2 cellular contexts compared by ENCODE assay signal in the genomic region with DNA sequence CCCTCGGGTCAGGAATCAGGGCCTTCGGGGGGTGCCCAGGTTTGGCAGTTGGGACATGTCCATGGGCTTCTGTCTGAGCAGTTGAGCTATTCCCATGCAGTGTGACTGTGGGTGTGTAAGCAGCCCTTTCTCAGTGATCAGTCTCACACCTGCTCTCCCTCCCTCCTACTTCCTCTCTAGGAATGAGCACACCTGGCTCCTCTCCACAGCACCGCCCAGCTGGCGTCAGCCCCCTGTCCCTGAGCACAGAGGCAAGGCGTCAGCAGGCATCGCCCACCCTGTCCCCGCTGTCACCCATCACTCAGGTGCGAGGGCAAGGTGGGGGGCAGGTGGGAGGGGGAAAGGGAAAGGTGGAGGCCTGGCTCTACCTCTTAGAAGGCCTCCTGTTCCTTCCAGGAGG.
TF ChIP-seq lines count a peak whose summit lies in the region.

No MANE protein-coding gene starts in this region.

TF ChIP-seq in SK-N-SH, 30 proteins besides CTCF, POLR2A, EP300 and RAD21 (continued from another document):
- TF ChIP-seq, protein P1, sequence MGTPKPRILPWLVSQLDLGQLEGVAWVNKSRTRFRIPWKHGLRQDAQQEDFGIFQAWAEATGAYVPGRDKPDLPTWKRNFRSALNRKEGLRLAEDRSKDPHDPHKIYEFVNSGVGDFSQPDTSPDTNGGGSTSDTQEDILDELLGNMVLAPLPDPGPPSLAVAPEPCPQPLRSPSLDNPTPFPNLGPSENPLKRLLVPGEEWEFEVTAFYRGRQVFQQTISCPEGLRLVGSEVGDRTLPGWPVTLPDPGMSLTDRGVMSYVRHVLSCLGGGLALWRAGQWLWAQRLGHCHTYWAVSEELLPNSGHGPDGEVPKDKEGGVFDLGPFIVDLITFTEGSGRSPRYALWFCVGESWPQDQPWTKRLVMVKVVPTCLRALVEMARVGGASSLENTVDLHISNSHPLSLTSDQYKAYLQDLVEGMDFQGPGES (IDR thresholded peaks at IDR 0.05; ENCODE audit: low read depth, low read length), result no peak
- TF ChIP-seq, protein P2, sequence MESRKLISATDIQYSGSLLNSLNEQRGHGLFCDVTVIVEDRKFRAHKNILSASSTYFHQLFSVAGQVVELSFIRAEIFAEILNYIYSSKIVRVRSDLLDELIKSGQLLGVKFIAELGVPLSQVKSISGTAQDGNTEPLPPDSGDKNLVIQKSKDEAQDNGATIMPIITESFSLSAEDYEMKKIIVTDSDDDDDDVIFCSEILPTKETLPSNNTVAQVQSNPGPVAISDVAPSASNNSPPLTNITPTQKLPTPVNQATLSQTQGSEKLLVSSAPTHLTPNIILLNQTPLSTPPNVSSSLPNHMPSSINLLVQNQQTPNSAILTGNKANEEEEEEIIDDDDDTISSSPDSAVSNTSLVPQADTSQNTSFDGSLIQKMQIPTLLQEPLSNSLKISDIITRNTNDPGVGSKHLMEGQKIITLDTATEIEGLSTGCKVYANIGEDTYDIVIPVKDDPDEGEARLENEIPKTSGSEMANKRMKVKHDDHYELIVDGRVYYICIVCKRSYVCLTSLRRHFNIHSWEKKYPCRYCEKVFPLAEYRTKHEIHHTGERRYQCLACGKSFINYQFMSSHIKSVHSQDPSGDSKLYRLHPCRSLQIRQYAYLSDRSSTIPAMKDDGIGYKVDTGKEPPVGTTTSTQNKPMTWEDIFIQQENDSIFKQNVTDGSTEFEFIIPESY (IDR thresholded peaks at IDR 0.05; ENCODE audit: borderline replicate concordance, low read depth), result no peak
- TF ChIP-seq, protein P3, sequence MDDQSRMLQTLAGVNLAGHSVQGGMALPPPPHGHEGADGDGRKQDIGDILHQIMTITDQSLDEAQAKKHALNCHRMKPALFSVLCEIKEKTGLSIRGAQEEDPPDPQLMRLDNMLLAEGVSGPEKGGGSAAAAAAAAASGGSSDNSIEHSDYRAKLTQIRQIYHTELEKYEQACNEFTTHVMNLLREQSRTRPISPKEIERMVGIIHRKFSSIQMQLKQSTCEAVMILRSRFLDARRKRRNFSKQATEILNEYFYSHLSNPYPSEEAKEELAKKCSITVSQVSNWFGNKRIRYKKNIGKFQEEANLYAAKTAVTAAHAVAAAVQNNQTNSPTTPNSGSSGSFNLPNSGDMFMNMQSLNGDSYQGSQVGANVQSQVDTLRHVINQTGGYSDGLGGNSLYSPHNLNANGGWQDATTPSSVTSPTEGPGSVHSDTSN (IDR thresholded peaks at IDR 0.05), result no peak
- TF ChIP-seq TEAD4 (IDR thresholded peaks at IDR 0.05; ENCODE audit: borderline replicate concordance, insufficient read depth) (no peak), FOXJ3 (CRISPR knock-in tag; IDR thresholded peaks at IDR 0.05) (no peak), SMC3 (IDR thresholded peaks at IDR 0.05; ENCODE audit: low read depth, low read length) (no peak), NFIC (IDR thresholded peaks at IDR 0.05; ENCODE audit: borderline replicate concordance) (no peak), EZH2phosphoT487 (IDR thresholded peaks at IDR 0.05; ENCODE audit: borderline replicate concordance, low read depth) (no peak), JUND (IDR thresholded peaks at IDR 0.05) (no peak), RCOR1 (IDR thresholded peaks at IDR 0.05; ENCODE audit: low read length) (no peak), YY1 (IDR thresholded peaks at IDR 0.05; ENCODE audit: low read depth) (no peak), TCF12 (IDR thresholded peaks at IDR 0.05) (no peak), FOSL2 (IDR thresholded peaks at IDR 0.05; ENCODE audit: borderline replicate concordance, low read depth) (no peak), TAF1 (IDR thresholded peaks at IDR 0.05; ENCODE audit: borderline replicate concordance, low read depth, low read length) (no peak), SIN3A (IDR thresholded peaks at IDR 0.05; ENCODE audit: borderline replicate concordance, low read depth, low read length) (no peak)
TF ChIP-seq in SK-N-SH: peak in this region for 0.

TF ChIP-seq in SK-N-SH treated with all-trans-retinoic acid at 6 μM for 48 hours, 23 proteins besides CTCF, POLR2A, EP300 and RAD21 (continued from another document):
- TF ChIP-seq, protein P4, sequence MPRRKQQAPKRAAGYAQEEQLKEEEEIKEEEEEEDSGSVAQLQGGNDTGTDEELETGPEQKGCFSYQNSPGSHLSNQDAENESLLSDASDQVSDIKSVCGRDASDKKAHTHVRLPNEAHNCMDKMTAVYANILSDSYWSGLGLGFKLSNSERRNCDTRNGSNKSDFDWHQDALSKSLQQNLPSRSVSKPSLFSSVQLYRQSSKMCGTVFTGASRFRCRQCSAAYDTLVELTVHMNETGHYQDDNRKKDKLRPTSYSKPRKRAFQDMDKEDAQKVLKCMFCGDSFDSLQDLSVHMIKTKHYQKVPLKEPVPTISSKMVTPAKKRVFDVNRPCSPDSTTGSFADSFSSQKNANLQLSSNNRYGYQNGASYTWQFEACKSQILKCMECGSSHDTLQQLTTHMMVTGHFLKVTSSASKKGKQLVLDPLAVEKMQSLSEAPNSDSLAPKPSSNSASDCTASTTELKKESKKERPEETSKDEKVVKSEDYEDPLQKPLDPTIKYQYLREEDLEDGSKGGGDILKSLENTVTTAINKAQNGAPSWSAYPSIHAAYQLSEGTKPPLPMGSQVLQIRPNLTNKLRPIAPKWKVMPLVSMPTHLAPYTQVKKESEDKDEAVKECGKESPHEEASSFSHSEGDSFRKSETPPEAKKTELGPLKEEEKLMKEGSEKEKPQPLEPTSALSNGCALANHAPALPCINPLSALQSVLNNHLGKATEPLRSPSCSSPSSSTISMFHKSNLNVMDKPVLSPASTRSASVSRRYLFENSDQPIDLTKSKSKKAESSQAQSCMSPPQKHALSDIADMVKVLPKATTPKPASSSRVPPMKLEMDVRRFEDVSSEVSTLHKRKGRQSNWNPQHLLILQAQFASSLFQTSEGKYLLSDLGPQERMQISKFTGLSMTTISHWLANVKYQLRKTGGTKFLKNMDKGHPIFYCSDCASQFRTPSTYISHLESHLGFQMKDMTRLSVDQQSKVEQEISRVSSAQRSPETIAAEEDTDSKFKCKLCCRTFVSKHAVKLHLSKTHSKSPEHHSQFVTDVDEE (CRISPR knock-in tag; IDR thresholded peaks at IDR 0.05), result no peak
- no peak for TF ChIP-seq ZNF8 (CRISPR knock-in tag; IDR thresholded peaks at IDR 0.05)
- TF ChIP-seq, protein P5, sequence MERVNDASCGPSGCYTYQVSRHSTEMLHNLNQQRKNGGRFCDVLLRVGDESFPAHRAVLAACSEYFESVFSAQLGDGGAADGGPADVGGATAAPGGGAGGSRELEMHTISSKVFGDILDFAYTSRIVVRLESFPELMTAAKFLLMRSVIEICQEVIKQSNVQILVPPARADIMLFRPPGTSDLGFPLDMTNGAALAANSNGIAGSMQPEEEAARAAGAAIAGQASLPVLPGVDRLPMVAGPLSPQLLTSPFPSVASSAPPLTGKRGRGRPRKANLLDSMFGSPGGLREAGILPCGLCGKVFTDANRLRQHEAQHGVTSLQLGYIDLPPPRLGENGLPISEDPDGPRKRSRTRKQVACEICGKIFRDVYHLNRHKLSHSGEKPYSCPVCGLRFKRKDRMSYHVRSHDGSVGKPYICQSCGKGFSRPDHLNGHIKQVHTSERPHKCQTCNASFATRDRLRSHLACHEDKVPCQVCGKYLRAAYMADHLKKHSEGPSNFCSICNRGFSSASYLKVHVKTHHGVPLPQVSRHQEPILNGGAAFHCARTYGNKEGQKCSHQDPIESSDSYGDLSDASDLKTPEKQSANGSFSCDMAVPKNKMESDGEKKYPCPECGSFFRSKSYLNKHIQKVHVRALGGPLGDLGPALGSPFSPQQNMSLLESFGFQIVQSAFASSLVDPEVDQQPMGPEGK (CRISPR knock-in tag; IDR thresholded peaks at IDR 0.05; ENCODE audit: borderline replicate concordance), result no peak
- TF ChIP-seq TCF4 (CRISPR knock-in tag; IDR thresholded peaks at IDR 0.05; ENCODE audit: borderline replicate concordance), result no peak
- no peak for TF ChIP-seq ESRRG (CRISPR knock-in tag; IDR thresholded peaks at IDR 0.05)
- TF ChIP-seq SNAI2 (CRISPR knock-in tag; IDR thresholded peaks at IDR 0.05), result no peak
- TF ChIP-seq ZNF70 (CRISPR knock-in tag; IDR thresholded peaks at IDR 0.05), result no peak
- no peak for TF ChIP-seq PPARA (CRISPR knock-in tag; IDR thresholded peaks at IDR 0.05; ENCODE audit: borderline replicate concordance)
- TF ChIP-seq, protein P6, sequence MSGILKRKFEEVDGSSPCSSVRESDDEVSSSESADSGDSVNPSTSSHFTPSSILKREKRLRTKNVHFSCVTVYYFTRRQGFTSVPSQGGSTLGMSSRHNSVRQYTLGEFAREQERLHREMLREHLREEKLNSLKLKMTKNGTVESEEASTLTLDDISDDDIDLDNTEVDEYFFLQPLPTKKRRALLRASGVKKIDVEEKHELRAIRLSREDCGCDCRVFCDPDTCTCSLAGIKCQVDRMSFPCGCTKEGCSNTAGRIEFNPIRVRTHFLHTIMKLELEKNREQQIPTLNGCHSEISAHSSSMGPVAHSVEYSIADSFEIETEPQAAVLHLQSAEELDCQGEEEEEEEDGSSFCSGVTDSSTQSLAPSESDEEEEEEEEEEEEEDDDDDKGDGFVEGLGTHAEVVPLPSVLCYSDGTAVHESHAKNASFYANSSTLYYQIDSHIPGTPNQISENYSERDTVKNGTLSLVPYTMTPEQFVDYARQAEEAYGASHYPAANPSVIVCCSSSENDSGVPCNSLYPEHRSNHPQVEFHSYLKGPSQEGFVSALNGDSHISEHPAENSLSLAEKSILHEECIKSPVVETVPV (CRISPR knock-in tag; IDR thresholded peaks at IDR 0.05), result no peak
- no peak for TF ChIP-seq ISL1 (CRISPR knock-in tag; IDR thresholded peaks at IDR 0.05)
- no peak for TF ChIP-seq CSDC2 (CRISPR knock-in tag; IDR thresholded peaks at IDR 0.05)
- no peak for TF ChIP-seq ARNTL (CRISPR knock-in tag; IDR thresholded peaks at IDR 0.05; ENCODE audit: borderline replicate concordance, low read depth)
- TF ChIP-seq ZC3H10 (CRISPR knock-in tag; IDR thresholded peaks at IDR 0.05), result no peak
- no peak for TF ChIP-seq RARB (CRISPR knock-in tag; IDR thresholded peaks at IDR 0.05)
- TF ChIP-seq ZNF565 (CRISPR knock-in tag; conservative IDR thresholded peaks at IDR 0.05; ENCODE audit: low read depth), result no peak
- TF ChIP-seq, protein P7, sequence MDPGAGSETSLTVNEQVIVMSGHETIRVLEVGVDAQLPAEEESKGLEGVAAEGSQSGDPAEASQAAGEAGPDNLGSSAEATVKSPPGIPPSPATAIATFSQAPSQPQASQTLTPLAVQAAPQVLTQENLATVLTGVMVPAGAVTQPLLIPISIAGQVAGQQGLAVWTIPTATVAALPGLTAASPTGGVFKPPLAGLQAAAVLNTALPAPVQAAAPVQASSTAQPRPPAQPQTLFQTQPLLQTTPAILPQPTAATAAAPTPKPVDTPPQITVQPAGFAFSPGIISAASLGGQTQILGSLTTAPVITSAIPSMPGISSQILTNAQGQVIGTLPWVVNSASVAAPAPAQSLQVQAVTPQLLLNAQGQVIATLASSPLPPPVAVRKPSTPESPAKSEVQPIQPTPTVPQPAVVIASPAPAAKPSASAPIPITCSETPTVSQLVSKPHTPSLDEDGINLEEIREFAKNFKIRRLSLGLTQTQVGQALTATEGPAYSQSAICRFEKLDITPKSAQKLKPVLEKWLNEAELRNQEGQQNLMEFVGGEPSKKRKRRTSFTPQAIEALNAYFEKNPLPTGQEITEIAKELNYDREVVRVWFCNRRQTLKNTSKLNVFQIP (CRISPR knock-in tag; IDR thresholded peaks at IDR 0.05; ENCODE audit: borderline replicate concordance, low read depth), result no peak
- TF ChIP-seq TOX (CRISPR knock-in tag; IDR thresholded peaks at IDR 0.05; ENCODE audit: borderline replicate concordance), result no peak
